8 cellular contexts compared by ENCODE assay signal in the genomic region with DNA sequence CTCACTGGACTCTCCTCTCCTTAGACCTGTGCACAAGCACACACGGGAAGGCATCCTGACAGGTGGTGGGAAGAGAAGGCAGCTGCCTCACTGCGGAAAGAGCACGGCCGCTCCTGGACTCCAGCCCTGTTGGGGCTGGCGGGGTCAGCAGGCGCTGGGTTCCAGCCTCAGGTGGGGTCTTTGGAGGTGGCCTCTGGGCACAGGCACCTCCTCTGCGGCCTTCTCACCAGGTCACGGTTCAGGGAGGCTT. TPM values are rescaled to one million over a fixed set of nuclear protein-coding genes. Genes with fewer than 3 reads are reported as not detected.
DNase-seq lines count a peak whose midpoint lies in the region; ATAC-seq and TF ChIP-seq lines count a peak whose summit lies in the region.

No MANE protein-coding gene starts in this region.

- no peaks in the 10 kb centered on the region for H3K9me3 ChIP-seq in fibroblast of lung (ENCODE audit: control insufficient read depth, insufficient read depth, low read depth, low read length)

- DNase-seq in GM12864 (ENCODE audit: low read depth), result no peak
- no peak for DNase-seq in RWPE1 (ENCODE audit: low spot score)
- no peak for DNase-seq in fibroblast of lung (ENCODE audit: low read depth in 2 of 2)
- DNase-seq in retinal pigment epithelial cell (ENCODE audit: low read depth), result no peak
- DNase-seq in foreskin keratinocyte, result no peak
- DNase-seq in D341Med (ENCODE audit: low spot score), result no peak
- DNase-seq in SW480 (ENCODE audit: low spot score), result no peak

- no peaks in the 10 kb centered on the region for H3K36me3 ChIP-seq in fibroblast of lung (ENCODE audit: control insufficient read depth, insufficient read depth, low read length)

- H3K27ac ChIP-seq in RWPE1 (peak overlapping the region; percentile 80), fibroblast of lung (ENCODE audit: insufficient read depth, low read length) (no peak overlapping the region), foreskin keratinocyte (no peak overlapping the region)

- peak overlapping the region; percentile 77 for H3K9ac ChIP-seq in fibroblast of lung (ENCODE audit: insufficient read depth, low read length)

- ATAC-seq in foreskin keratinocyte, result no peak
- ATAC-seq in GM18868 (IDR thresholded peaks at IDR 0.05; ENCODE audit: unreplicated experiment), result no peak

- peak overlapping the region; percentile 94 for H3K4me2 ChIP-seq in fibroblast of lung (ENCODE audit: extremely low read depth, insufficient read depth, low read length)

- peak overlapping the region; percentile 70 for H3K4me3 ChIP-seq in GM12864 (ENCODE audit: low read depth, low read length)
- peak overlapping the region; percentile 64 to 76 (median 72) for H3K4me3 ChIP-seq in fibroblast of lung (replicated peaks in 1 of 4; ENCODE audit: control extremely low read depth in 1 of 4, insufficient read depth in 1 of 4, low read depth in 3 of 4, low read length in 4 of 4)
- H3K4me3 ChIP-seq in retinal pigment epithelial cell (ENCODE audit: low read length), result peak overlapping the region; percentile 72

- POLR2A ChIA-PET in RWPE1 (lab: Yijun Ruan, JAX; ENCODE audit: low non-redundant PET), result interaction anchor here (0.5 kb wide), 1 partner anchor 95 kb away, joined by 3 read pairs; no protein-coding TSS in a partner anchor

- no peak for TF ChIP-seq CTCF in GM12864 (IDR thresholded peaks at IDR 0.05; ENCODE audit: low read depth, low read length, missing control alignments)
- no peak for TF ChIP-seq CTCF in RWPE1 (conservative IDR thresholded peaks at IDR 0.05; ENCODE audit: low read depth)
- no peak for TF ChIP-seq CTCF in fibroblast of lung (conservative IDR thresholded peaks at IDR 0.05 in 1 of 2, IDR thresholded peaks at IDR 0.05 in 1 of 2; ENCODE audit: low read depth in 1 of 2, low read length in 2 of 2)
- no peak for TF ChIP-seq CTCF in retinal pigment epithelial cell (conservative IDR thresholded peaks at IDR 0.05; ENCODE audit: low read depth, low read length)
- TF ChIP-seq CTCF in foreskin keratinocyte (conservative IDR thresholded peaks at IDR 0.05), result no peak

- peak overlapping the region; percentile 86 for H2AFZ ChIP-seq in fibroblast of lung (ENCODE audit: low read length)

- H3K27me3 ChIP-seq in fibroblast of lung (ENCODE audit: control insufficient read depth, insufficient read depth, low read length) (no peaks in the 10 kb centered on the region), foreskin keratinocyte (no peaks in the 10 kb centered on the region)

- CTCF ChIA-PET in RWPE1 (lab: Yijun Ruan, JAX), result interaction anchor here (0.6 kb wide), 1 partner anchor 220 kb away, joined by 6 read pairs; no protein-coding TSS in a partner anchor

- H3K4me1 ChIP-seq in fibroblast of lung (ENCODE audit: control insufficient read depth, extremely low read depth, insufficient read depth, low read length) (peaks cover 11% of the 10 kb centered on the region), foreskin keratinocyte (no peaks in the 10 kb centered on the region)

- H4K20me1 ChIP-seq in fibroblast of lung (ENCODE audit: control insufficient read depth, extremely low read depth, insufficient read depth, low read length), result no peaks in the 10 kb centered on the region

- peaks cover 40% of the 10 kb centered on the region for H3K79me2 ChIP-seq in fibroblast of lung (ENCODE audit: control insufficient read depth, insufficient read depth, low read length)

RNA-seq across cellular contexts. Expression of a gene that starts 0.6 kb away (rescaled TPM):
- total RNA-seq in fibroblast of lung (27.2 and 29.7 TPM in 2 replicates), foreskin keratinocyte (64.1 and 64.7 TPM in 2 replicates)
- polyA plus RNA-seq in fibroblast of lung (28.6 and 35.4 TPM in 2 replicates), foreskin keratinocyte (47.7 and 53.3 TPM in 2 replicates)
- polyA plus RNA-seq in fibroblast of lung (2012), result 40.3 and 44.7 TPM in 2 replicates
- 40.3 and 72.8 TPM in 2 replicates for polyA minus RNA-seq in fibroblast of lung (ENCODE audit: low replicate concordance)

RNA-seq across cellular contexts. Expression of a gene that starts 20.6 kb away (rescaled TPM):
- total RNA-seq in fibroblast of lung (0.33 and 0.51 TPM in 2 replicates), foreskin keratinocyte (0.07 TPM in 1 of 2 replicates, not detected in the other)
- polyA plus RNA-seq in fibroblast of lung (0.02 and 0.05 TPM in 2 replicates), foreskin keratinocyte (0.01 and 0.02 TPM in 2 replicates)
- polyA plus RNA-seq in fibroblast of lung (2012), result 0.13 TPM in 1 of 2 replicates, not detected in the other
- 0.35 TPM in 1 of 2 replicates, not detected in the other for polyA minus RNA-seq in fibroblast of lung (ENCODE audit: low replicate concordance)

RNA-seq across cellular contexts. Expression of a gene that starts 55.6 kb away (rescaled TPM):
- 37.5 and 68.5 TPM in 2 replicates for total RNA-seq in fibroblast of lung
- polyA plus RNA-seq in fibroblast of lung, result 58.9 and 59.8 TPM in 2 replicates
- 121 and 148 TPM in 2 replicates for polyA plus RNA-seq in fibroblast of lung (2012)
- 48.7 and 62.4 TPM in 2 replicates for polyA minus RNA-seq in fibroblast of lung (ENCODE audit: low replicate concordance)
- 2.2 TPM in 2 replicates for total RNA-seq in foreskin keratinocyte
- polyA plus RNA-seq in foreskin keratinocyte, result 3.6 and 4.0 TPM in 2 replicates

Comparison
In these comparisons a context has a peak if more than half of its experiments do, and no peak if none do; other contexts are left out.
1. RNA of a gene that starts 55.6 kb away (total RNA-seq): 37.5 to 68.5 TPM in fibroblast of lung; 2.2 TPM in foreskin keratinocyte; every median in the first group is over 10 times any median in the second.
2. Peak in every context shown above with its lines, with median percentiles within 50 percentile points of each other: H3K4me3 ChIP-seq.